In the genomic region with DNA sequence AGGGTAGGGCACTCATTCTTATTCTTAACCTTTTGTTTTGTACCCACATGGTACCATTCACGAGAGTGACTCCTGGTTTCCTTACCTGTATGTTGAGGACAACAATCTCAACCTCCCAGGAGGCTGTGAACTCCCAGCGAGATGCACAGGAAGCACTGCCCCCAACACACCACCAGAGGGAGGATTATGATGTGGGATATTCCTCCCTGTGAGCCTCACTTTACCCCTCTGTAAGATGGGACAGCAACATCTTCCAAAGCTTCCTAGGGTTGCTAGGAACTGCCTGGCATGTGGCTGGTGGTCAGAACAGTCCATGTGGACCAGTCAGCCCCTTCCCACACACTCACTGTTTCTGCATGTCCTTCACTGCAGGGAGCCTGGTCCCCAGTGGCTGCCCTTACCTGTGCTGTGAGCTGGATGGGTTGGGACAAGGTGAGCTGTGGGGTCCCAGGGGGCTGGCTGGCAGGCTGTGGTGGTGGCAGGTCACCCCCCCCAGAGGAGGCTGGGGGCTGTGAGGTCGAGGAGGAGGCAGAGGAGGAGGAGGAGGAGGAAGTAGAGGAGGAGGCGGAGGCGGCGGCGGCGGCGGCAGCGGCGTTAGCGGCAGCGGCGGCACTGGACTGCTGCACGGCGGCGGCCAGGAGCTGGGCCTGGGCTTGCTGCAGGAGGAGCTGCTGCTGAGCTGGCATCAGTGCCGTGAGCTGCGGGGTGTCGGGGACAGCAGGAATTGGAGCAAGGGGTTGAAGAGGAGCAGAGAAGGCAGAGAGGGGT, we compare ENCODE assay signal across 16 cellular contexts. TPM values are rescaled to one million over a fixed set of nuclear protein-coding genes. Genes with fewer than 3 reads are reported as not detected.
DNase-seq lines count a peak whose midpoint lies in the region; TF ChIP-seq lines count a peak whose summit lies in the region.
"Had no signal": no experiment of that assay in that cellular context is flagged by ENCODE, and none has a peak within 500 bp of the region (broad histone marks: within the 10 kb centered on the region; RNA-seq: fewer than 3 reads in every experiment).

No MANE protein-coding gene starts in this region.

- H3K4me3 Mint-ChIP-seq in glutamatergic neuron (ENCODE audit: unreplicated experiment): no peak overlapping the region
- H3K4me3 Mint-ChIP-seq: immature natural killer cell had no signal

- no peaks in the 10 kb centered on the region for H4K20me1 ChIP-seq in SU-DHL-6 (ENCODE audit: low read depth, low read length)

- H3K9me3 Mint-ChIP-seq in glutamatergic neuron (ENCODE audit: unreplicated experiment): peaks cover 2% of the 10 kb centered on the region
- H3K9me3 Mint-ChIP-seq: immature natural killer cell had no signal

- in situ Hi-C loops in GM13977 (cut with MboI; ENCODE audit: low pct_unique_long_range_greater_than_20kb, low sequenced_read_pairs, unreplicated experiment): loop anchor here (25.0 kb wide), 1 partner anchor 171 kb away; no protein-coding TSS in a partner anchor

- DNase-seq in BE2C (no peak), GM13977 (ENCODE audit: low spot score) (no peak), glutamatergic neuron (no peak), NK-92 (lab: John Stamatoyannopoulos, UW; ENCODE audit: unreplicated experiment) (no peak), cerebellum (ENCODE audit: low spot score) (no peak), DMS79 treated with DMSO at 0.1 percent for 48 hours (lab: John Stamatoyannopoulos, UW) (no peak)
- DNase-seq in activated effector memory CD4-positive, alpha-beta T cell treated with Interleukin-2 at 50 U/mL for 16 hours: no peak
- DNase-seq: effector memory CD4-positive, alpha-beta T cell; gastrocnemius medialis; immature natural killer cell; MG63; NCI-H2171; Right ventricle myocardium superior had no signal

- H3K27ac Mint-ChIP-seq in glutamatergic neuron (ENCODE audit: unreplicated experiment): no peak overlapping the region

- peak overlapping the region; percentile 47; the same call in 1 of the 2 replicates for H3K9ac ChIP-seq in SU-DHL-6 (ENCODE audit: low read length)

- H3K36me3 ChIP-seq in BE2C: no peaks in the 10 kb centered on the region
- 0 out of 2 replicates have a peak, but pooled peaks cover 4% of the 10 kb centered on the region for H3K36me3 ChIP-seq in SU-DHL-6 (ENCODE audit: low read length)
- H3K36me3 ChIP-seq: cardiac muscle cell, gastrocnemius medialis, MG63, suprapubic skin had no signal

- H3K4me2 ChIP-seq in SU-DHL-6 (ENCODE audit: low read depth, low read length, poor library complexity, severe bottlenecking): peak overlapping the region; percentile 62

- H3K4me3 ChIP-seq in BE2C (ENCODE audit: low read depth, low read length): no peak overlapping the region
- no peak overlapping the region for H3K4me3 ChIP-seq in SU-DHL-6 (ENCODE audit: insufficient read depth, low read length, poor library complexity, severe bottlenecking)
- H3K4me3 ChIP-seq: cardiac muscle cell, gastrocnemius medialis, MG63, suprapubic skin had no signal

- H3F3A ChIP-seq in SU-DHL-6 (ENCODE audit: insufficient read depth): peaks cover 47% of the 10 kb centered on the region

- no peaks in the 10 kb centered on the region for H3K27me3 ChIP-seq in BE2C
- no peaks in the 10 kb centered on the region for H3K27me3 ChIP-seq in SU-DHL-6 (ENCODE audit: low read length)
- H3K27me3 ChIP-seq: cardiac muscle cell, gastrocnemius medialis, MG63, suprapubic skin had no signal

- H3K27ac ChIP-seq in SU-DHL-6 (ENCODE audit: low read depth, low read length): peak overlapping the region; percentile 96
- H3K27ac ChIP-seq: cardiac muscle cell, gastrocnemius medialis, suprapubic skin had no signal

- H3K4me1 Mint-ChIP-seq in glutamatergic neuron (ENCODE audit: low read depth, unreplicated experiment): peaks cover 36% of the 10 kb centered on the region

- peaks cover 12% of the 10 kb centered on the region for H3K27me3 Mint-ChIP-seq in glutamatergic neuron (ENCODE audit: unreplicated experiment)

- no peak overlapping the region for H2AFZ ChIP-seq in SU-DHL-6 (ENCODE audit: low read depth, low read length, severe bottlenecking)

- TF ChIP-seq CTCF in BE2C (IDR thresholded peaks at IDR 0.05; ENCODE audit: low read depth, low read length) (peak; percentile 19; the same call in 1 of the 2 replicates), GM13977 (IDR thresholded peaks at IDR 0.05; ENCODE audit: extremely low read depth, insufficient read depth, missing control alignments) (peak; percentile 45), SU-DHL-6 (IDR thresholded peaks at IDR 0.05; ENCODE audit: insufficient read depth, low read length, poor library complexity, severe bottlenecking) (no peak), glutamatergic neuron (IDR thresholded peaks at IDR 0.05; ENCODE audit: partially characterized antibody, unreplicated experiment) (peak; percentile 21)

- peaks cover 4% of the 10 kb centered on the region for H3K36me3 Mint-ChIP-seq in glutamatergic neuron (ENCODE audit: unreplicated experiment)

- H3K9me2 ChIP-seq in SU-DHL-6 (replicated peaks; ENCODE audit: insufficient read depth, low read length): no peaks in the 10 kb centered on the region

- H3K79me2 ChIP-seq in SU-DHL-6 (ENCODE audit: insufficient read depth, low read length): no peaks in the 10 kb centered on the region

- H3K4me1 ChIP-seq in BE2C: peaks cover 14% of the 10 kb centered on the region
- H3K4me1 ChIP-seq: gastrocnemius medialis had no signal

- H3K9me3 ChIP-seq in BE2C (no peaks in the 10 kb centered on the region), SU-DHL-6 (ENCODE audit: insufficient read depth, low read length) (no peaks in the 10 kb centered on the region)
- H3K9me3 ChIP-seq: gastrocnemius medialis, MG63, suprapubic skin had no signal

RNA-seq across cellular contexts. Expression of a gene that starts 15.8 kb away (rescaled TPM):
- polyA plus RNA-seq in BE2C (2012; ENCODE audit: insufficient read depth, insufficient read length, low read depth): 3.4 TPM
- 53.4 TPM for total RNA-seq in glutamatergic neuron (ENCODE audit: unreplicated experiment)
- total RNA-seq in cerebellum: 3.7 TPM
- total RNA-seq: cardiac muscle cell had no signal

RNA-seq across cellular contexts. Expression of a gene that starts 40.5 kb away (rescaled TPM):
- 63.4 TPM for polyA plus RNA-seq in BE2C (2012; ENCODE audit: insufficient read depth, insufficient read length, low read depth)
- total RNA-seq in glutamatergic neuron (ENCODE audit: unreplicated experiment) (24.1 TPM), cerebellum (12.4 TPM)

RNA-seq across cellular contexts. Expression of a gene that starts 46.5 kb away (rescaled TPM):
- 29.2 TPM for polyA plus RNA-seq in BE2C (2012; ENCODE audit: insufficient read depth, insufficient read length, low read depth)
- total RNA-seq in glutamatergic neuron (ENCODE audit: unreplicated experiment) (79.1 TPM), cerebellum (19.6 TPM)
- polyA plus RNA-seq: immature natural killer cell had no signal

Comparison
In these comparisons a context has a peak if more than half of its experiments do, and no peak if none do; other contexts are left out.
1. RNA of a gene that starts 15.8 kb away (total RNA-seq): 53.4 TPM in glutamatergic neuron (single experiment); 3.7 TPM in cerebellum (single experiment); every median in the first group is over 10 times any median in the second.